ENCODE assay signal across 21 cellular contexts in the genomic region with DNA sequence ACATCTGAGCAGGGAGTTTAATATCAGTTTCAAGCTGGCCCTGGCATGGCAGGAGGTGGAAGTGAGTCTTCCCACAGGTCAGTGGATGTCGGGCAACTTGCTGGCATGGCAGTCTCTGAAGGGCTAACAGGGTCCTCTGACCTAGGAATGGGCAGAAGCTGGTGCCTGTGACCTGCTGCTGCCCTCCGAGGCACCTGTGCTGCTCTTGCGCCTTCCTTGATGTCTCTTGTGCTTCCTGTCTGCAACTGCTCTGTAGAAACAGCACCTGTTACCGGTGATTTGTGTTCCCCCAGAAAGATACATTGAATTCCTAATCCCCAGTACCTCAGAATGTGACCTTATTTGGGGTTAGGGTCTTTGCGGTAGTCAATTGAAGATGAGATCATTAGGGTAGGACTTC.
"Had no signal": no experiment of that assay in that cellular context is flagged by ENCODE, and none has a peak within 500 bp of the region (broad histone marks: within the 10 kb centered on the region; RNA-seq: fewer than 3 reads in every experiment).

No MANE protein-coding gene starts in this region.

- ATAC-seq: K562 had no signal

- H3K4me3 Mint-ChIP-seq: IgD-negative memory B cell had no signal

- DNase-seq: Kasumi-1, MM.1S, NCI-H1092 treated with DMSO at 0.1 percent for 48 hours, NCI-H1436, NCI-H187, NCI-H2029, NCI-H2081 treated with DMSO at 0.1 percent for 48 hours, NCI-H2171, NCI-H226, NCI-H446, NCI-H510A, NCI-H524 treated with DMSO at 0.1 percent for 48 hours, NCI-H69, NCI-H774, SHP77, SK-N-SH had no signal

- H3K4me3 ChIP-seq: K562 had no signal

- H3K27ac ChIP-seq: HL-60, KMS-11, RWPE1 had no signal

- H3K36me3 Mint-ChIP-seq: IgD-negative memory B cell had no signal

- H3K27ac Mint-ChIP-seq: IgD-negative memory B cell had no signal

- H3K9me3 ChIP-seq: SK-N-SH had no signal
